Comparison of ENCODE assay signal across 14 cellular contexts in the genomic region with DNA sequence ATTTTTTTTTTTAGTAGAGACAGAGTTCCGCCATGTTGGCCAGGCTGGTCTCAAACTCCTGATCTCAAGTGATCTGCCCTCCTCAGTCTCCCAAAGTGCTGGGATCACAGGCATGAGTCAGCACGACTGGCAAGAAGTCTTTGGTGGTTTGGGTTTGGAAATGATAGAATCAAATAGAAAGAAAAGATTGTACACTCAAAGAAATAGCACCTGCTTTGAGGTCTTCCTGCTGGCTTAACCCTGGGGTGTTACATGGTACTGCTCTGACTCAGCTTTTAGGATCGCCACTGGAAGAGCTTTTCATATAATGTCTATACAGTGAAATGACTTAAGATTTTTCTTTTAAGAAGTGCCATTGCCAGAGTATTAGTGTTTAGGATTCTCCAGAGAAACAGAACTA. TPM values are rescaled to one million over a fixed set of nuclear protein-coding genes. Genes with fewer than 3 reads are reported as not detected.
DNase-seq lines count a peak whose midpoint lies in the region; ATAC-seq and TF ChIP-seq lines count a peak whose summit lies in the region.
"Had no signal": no experiment of that assay in that cellular context is flagged by ENCODE, and none has a peak within 500 bp of the region (broad histone marks: within the 10 kb centered on the region; RNA-seq: fewer than 3 reads in every experiment).

No MANE protein-coding gene starts in this region.

- H2AK9ac ChIP-seq in IMR-90 (replicated peaks; ENCODE audit: low read depth, low read length, poor library complexity) = no peak overlapping the region

- ATAC-seq in IMR-90 (ENCODE audit: low read depth) (0 out of 2 replicates have a peak, but pooled peaks have one; percentile 13), left lobe of liver (no peak)

- H2BK15ac ChIP-seq in IMR-90 (ENCODE audit: low read depth, low read length) = no peak overlapping the region

- no peak overlapping the region for H3K4me3 ChIP-seq in IMR-90 (ENCODE audit: insufficient read depth, low read depth, low read length)
- H3K4me3 ChIP-seq in foreskin fibroblast (ENCODE audit: low read depth in 1 of 2, low read length in 2 of 2) = no peak overlapping the region
- no peak overlapping the region for H3K4me3 ChIP-seq in skeletal muscle tissue (ENCODE audit: low read length in 3 of 3)
- no peak overlapping the region for H3K4me3 ChIP-seq in suprapubic skin
- H3K4me3 ChIP-seq in lower leg skin (ENCODE audit: low read depth, poor library complexity, severe bottlenecking) = no peak overlapping the region
- H3K4me3 ChIP-seq: lung had no signal

- H4K5ac ChIP-seq in IMR-90 (ENCODE audit: low read depth, low read length) = no peak overlapping the region

- peaks cover 6% of the 10 kb centered on the region for H3K9me1 ChIP-seq in IMR-90 (ENCODE audit: insufficient read depth, low read length)

- dilution Hi-C loops in IMR-90 (cut with HindIII; ENCODE audit: low sequenced_read_pairs, unreplicated experiment) = no loop called here

- H3K9ac ChIP-seq in IMR-90 (ENCODE audit: low read depth, low read length) (no peak overlapping the region), skeletal muscle tissue (ENCODE audit: low read depth in 1 of 3, low read length in 3 of 3) (no peak overlapping the region)
- H3K9ac ChIP-seq: KMS-11 had no signal

- no peaks in the 10 kb centered on the region for H3K36me3 ChIP-seq in IMR-90 (ENCODE audit: control insufficient read depth, insufficient read depth, low read length)
- H3K36me3 ChIP-seq in skeletal muscle tissue (ENCODE audit: control insufficient read depth in 3 of 3, insufficient read depth in 3 of 3, low read length in 3 of 3) = no peaks in the 10 kb centered on the region
- H3K36me3 ChIP-seq in suprapubic skin = no peaks in the 10 kb centered on the region

- H2AFZ ChIP-seq in IMR-90 (replicated peaks; ENCODE audit: low read length, poor library complexity) = no peak overlapping the region

- in situ Hi-C loops in IMR-90 (cut with MboI; ENCODE audit: low sequenced_read_pairs) = no loop called here

- TF ChIP-seq EP300 in suprapubic skin (IDR thresholded peaks at IDR 0.05) = no peak

- H4K20me1 ChIP-seq in IMR-90 (ENCODE audit: insufficient read depth, low read length) = 0 out of 2 replicates have a peak, but pooled peaks cover 5% of the 10 kb centered on the region

- H3K56ac ChIP-seq in IMR-90 (ENCODE audit: extremely low read depth, insufficient read depth, low read length) = no peak overlapping the region

- WGBS in IMR-90 (ENCODE audit: extremely low coverage in 2 of 2, insufficient read length in 1 of 2), 2 experiments = no CpG with 5 or more reads among the region's 3 CpGs
- 76% methylated on average over 3 of the region's 3 CpGs for WGBS in suprapubic skin
- 72 to 74% methylated on average over 3 of the region's 3 CpGs for WGBS in lower leg skin, 2 donors

- CTCF ChIA-PET in IMR-90 (lab: Yijun Ruan, JAX) = no interaction called here

- no peak for TF ChIP-seq POLR2A in IMR-90 (IDR thresholded peaks at IDR 0.05; ENCODE audit: low read depth, low read length)
- no peak for TF ChIP-seq POLR2A in suprapubic skin (IDR thresholded peaks at IDR 0.05)
- TF ChIP-seq POLR2A in lower leg skin (IDR thresholded peaks at IDR 0.05) = no peak

- H3K27me3 Mint-ChIP-seq in brain = no peaks in the 10 kb centered on the region

- DNase-seq in IMR-90 (peak; percentile 86), foreskin fibroblast (peak; percentile 34 to 58), left lobe of liver (ENCODE audit: low spot score) (no peak), suprapubic skin (ENCODE audit: low spot score in 2 of 2) (no peak), lower leg skin (ENCODE audit: low spot score in 2 of 2) (no peak)
- DNase-seq in stimulated activated CD4-positive, alpha-beta T cell treated with anti-CD3 and anti-CD28 coated beads, Interleukin-2, amount 100 ng/mL, for 48 hours = no peak
- DNase-seq: foreskin melanocyte, NCI-H2107, T1000 had no signal

- intact Hi-C loops in IMR-90 (cut with micrococcal nuclease) (loop anchor here (5.0 kb wide), 1 partner anchor 37 kb away; no protein-coding TSS in a partner anchor), lower leg skin (cut with DNase I; ENCODE audit: low total_unique reads) (no loop called here)

- no peak overlapping the region for H3K4ac ChIP-seq in IMR-90 (ENCODE audit: low read depth, low read length)

- peaks cover 19% of the 10 kb centered on the region for H3K36me3 Mint-ChIP-seq in brain

- peak overlapping the region in 4 of 5 experiments; percentile 44 to 94 (median 90) for H3K27ac Mint-ChIP-seq in brain

- H3K14ac ChIP-seq in IMR-90 (replicated peaks; ENCODE audit: low read depth, low read length) = 0 out of 2 replicates have a peak overlapping the region, but pooled peaks have one; percentile 59

- no peak overlapping the region; the same call in 1 of the 2 replicates for H3K18ac ChIP-seq in IMR-90 (ENCODE audit: low read depth, low read length)

- H3K4me1 ChIP-seq in IMR-90 (ENCODE audit: control insufficient read depth, insufficient read depth, low read length) = peaks cover 16% of the 10 kb centered on the region
- H3K4me1 ChIP-seq in skeletal muscle tissue (ENCODE audit: control insufficient read depth in 3 of 3, insufficient read depth in 3 of 3, low read length in 3 of 3) = peaks cover 18 to 29% (median 26%) of the 10 kb centered on the region in 3 donors
- peaks cover 33% of the 10 kb centered on the region for H3K4me1 ChIP-seq in suprapubic skin

- no peak for TF ChIP-seq CTCF in IMR-90 (conservative IDR thresholded peaks at IDR 0.05; ENCODE audit: low read depth, low read length)
- TF ChIP-seq CTCF in brain (conservative IDR thresholded peaks at IDR 0.05) = no peak
- TF ChIP-seq CTCF in foreskin fibroblast (IDR thresholded peaks at IDR 0.05; ENCODE audit: low read depth, low read length) = no peak
- no peak for TF ChIP-seq CTCF in suprapubic skin (IDR thresholded peaks at IDR 0.05)
- TF ChIP-seq CTCF in lower leg skin (IDR thresholded peaks at IDR 0.05) = no peak

- peaks cover 83% of the 10 kb centered on the region for H3K4me1 Mint-ChIP-seq in brain

- peak overlapping the region; percentile 54; the same call in 1 of the 2 replicates for H3K4me2 ChIP-seq in IMR-90 (ENCODE audit: low read depth, low read length)
- H3K4me2 ChIP-seq: KMS-11 had no signal

- H3K4me3 Mint-ChIP-seq in brain = peak overlapping the region in 3 of 5 experiments; percentile 51 to 78 (median 74)

- peaks cover 27 to 36% of the 10 kb centered on the region in 2 experiments; a peak in 3 of 4 replicates for H3K79me1 ChIP-seq in IMR-90 (ENCODE audit: low read depth in 1 of 2, low read length in 2 of 2)

- no peak overlapping the region for H2BK20ac ChIP-seq in IMR-90 (ENCODE audit: low read depth, low read length)

- no peak overlapping the region for H2BK120ac ChIP-seq in IMR-90 (ENCODE audit: low read depth, low read length)

- H3K9me3 ChIP-seq in IMR-90 (ENCODE audit: control insufficient read depth, insufficient read depth, low read length) = no peaks in the 10 kb centered on the region
- no peaks in the 10 kb centered on the region for H3K9me3 ChIP-seq in skeletal muscle tissue (ENCODE audit: control insufficient read depth in 3 of 3, low read length in 3 of 3)
- H3K9me3 ChIP-seq in suprapubic skin = no peaks in the 10 kb centered on the region

- no peak overlapping the region for H4K8ac ChIP-seq in IMR-90 (ENCODE audit: low read depth in 2 of 2, low read length in 2 of 2)

- H2BK5ac ChIP-seq in IMR-90 (ENCODE audit: low read depth, low read length, poor library complexity, severe bottlenecking) = peak overlapping the region; percentile 69

- POLR2A ChIA-PET in IMR-90 (lab: Charles Lee; ENCODE audit: unreplicated experiment) = no interaction called here

- H3K9me3 Mint-ChIP-seq in brain = peaks cover 4 to 12% (median 8%) of the 10 kb centered on the region in 5 experiments

- no peaks in the 10 kb centered on the region for H3K27me3 ChIP-seq in IMR-90 (ENCODE audit: control insufficient read depth, insufficient read depth, low read length)
- H3K27me3 ChIP-seq in skeletal muscle tissue (ENCODE audit: control insufficient read depth in 3 of 3, insufficient read depth in 3 of 3, low read length in 3 of 3) = no peaks in the 10 kb centered on the region
- H3K27me3 ChIP-seq in suprapubic skin = no peaks in the 10 kb centered on the region

- no peak for TF ChIP-seq RAD21 in IMR-90 (IDR thresholded peaks at IDR 0.05; ENCODE audit: low read length)

- H4K91ac ChIP-seq in IMR-90 (ENCODE audit: insufficient read depth, low read depth, low read length) = no peak overlapping the region

- H3K27ac ChIP-seq in IMR-90 (ENCODE audit: insufficient read depth, low read length) (peak overlapping the region; percentile 96; the same call in 1 of the 2 replicates), skeletal muscle tissue (ENCODE audit: low read depth, low read length) (peak overlapping the region; percentile 77), suprapubic skin (no peak overlapping the region)
- H3K27ac ChIP-seq: KMS-11 had no signal

- BruUV-seq in IMR-90 (replicated peaks; lab: Mats Ljungman, UMichigan) = no TSS peak

- no peak overlapping the region for H2AK5ac ChIP-seq in IMR-90 (ENCODE audit: low read depth, low read length)

- H3K23ac ChIP-seq in IMR-90 (ENCODE audit: low read depth, low read length) = no peak overlapping the region

TF ChIP-seq in IMR-90, 13 proteins besides CTCF, POLR2A, EP300 and RAD21:
- TF ChIP-seq FOS (IDR thresholded peaks at IDR 0.05; ENCODE audit: low read depth, low read length) = peak; percentile 34
- TF ChIP-seq MAFK (IDR thresholded peaks at IDR 0.05; ENCODE audit: low read depth, low read length) = peak; percentile 18; the same call in 1 of the 2 replicates
- peak; percentile 64 for TF ChIP-seq NFE2L2 (IDR thresholded peaks at IDR 0.05; ENCODE audit: low read depth, low read length)
- TF ChIP-seq CHD1 (IDR thresholded peaks at IDR 0.05; ENCODE audit: low read depth, low read length) = no peak
- TF ChIP-seq RCOR1 (IDR thresholded peaks at IDR 0.05; ENCODE audit: insufficient replicate concordance, low read length) = peak; percentile 84
- TF ChIP-seq, protein P1, sequence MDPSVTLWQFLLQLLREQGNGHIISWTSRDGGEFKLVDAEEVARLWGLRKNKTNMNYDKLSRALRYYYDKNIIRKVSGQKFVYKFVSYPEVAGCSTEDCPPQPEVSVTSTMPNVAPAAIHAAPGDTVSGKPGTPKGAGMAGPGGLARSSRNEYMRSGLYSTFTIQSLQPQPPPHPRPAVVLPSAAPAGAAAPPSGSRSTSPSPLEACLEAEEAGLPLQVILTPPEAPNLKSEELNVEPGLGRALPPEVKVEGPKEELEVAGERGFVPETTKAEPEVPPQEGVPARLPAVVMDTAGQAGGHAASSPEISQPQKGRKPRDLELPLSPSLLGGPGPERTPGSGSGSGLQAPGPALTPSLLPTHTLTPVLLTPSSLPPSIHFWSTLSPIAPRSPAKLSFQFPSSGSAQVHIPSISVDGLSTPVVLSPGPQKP (IDR thresholded peaks at IDR 0.05; ENCODE audit: borderline replicate concordance, low read depth, low read length) = no peak
TF ChIP-seq in IMR-90: peak in this region for 4.

RNA-seq across cellular contexts. Expression of a gene that starts 50.2 kb away (rescaled TPM):
- 71.5 and 102 TPM in 2 replicates for total RNA-seq in IMR-90 (2012; rRNA removed)
- 32.0 and 38.0 TPM in 2 replicates for polyA plus RNA-seq in IMR-90 (2012; rRNA removed)
- 17.9 and 24.0 TPM in 2 replicates for polyA plus RNA-seq in IMR-90 (2012; cell fraction: cytosol; rRNA removed)
- 20.6 and 54.0 TPM in 2 replicates for polyA plus RNA-seq in IMR-90 (2012; cell fraction: nucleus; rRNA removed; ENCODE audit: low replicate concordance)
- 125 TPM for polyA plus RNA-seq in brain (ENCODE audit: insufficient read depth, low read depth, low replicate concordance)
- 65.8 TPM for total RNA-seq in skeletal muscle tissue
- total RNA-seq in left lobe of liver = 0.75 TPM
- 10 to 100 TPM; 10.9 to 14.7 (median 12.1) TPM for total RNA-seq in suprapubic skin
- total RNA-seq in lower leg skin = 10 to 100 TPM; 12.8 to 22.4 (median 15.1) TPM
- total RNA-seq: OCI-LY7 had no signal

Comparison
In these comparisons a context has a peak if more than half of its experiments do, and no peak if none do; other contexts are left out.
1. DNase-seq: peak in IMR-90 (single experiment) and foreskin fibroblast (2 of 2); none in left lobe of liver (single experiment), stimulated activated CD4-positive, alpha-beta T cell treated with anti-CD3 and anti-CD28 coated beads, Interleukin-2, amount 100 ng/mL, for 48 hours (0 of 2), suprapubic skin (0 of 2) and lower leg skin (0 of 2).